ENCODE assay signal across 2 cellular contexts in the genomic region with DNA sequence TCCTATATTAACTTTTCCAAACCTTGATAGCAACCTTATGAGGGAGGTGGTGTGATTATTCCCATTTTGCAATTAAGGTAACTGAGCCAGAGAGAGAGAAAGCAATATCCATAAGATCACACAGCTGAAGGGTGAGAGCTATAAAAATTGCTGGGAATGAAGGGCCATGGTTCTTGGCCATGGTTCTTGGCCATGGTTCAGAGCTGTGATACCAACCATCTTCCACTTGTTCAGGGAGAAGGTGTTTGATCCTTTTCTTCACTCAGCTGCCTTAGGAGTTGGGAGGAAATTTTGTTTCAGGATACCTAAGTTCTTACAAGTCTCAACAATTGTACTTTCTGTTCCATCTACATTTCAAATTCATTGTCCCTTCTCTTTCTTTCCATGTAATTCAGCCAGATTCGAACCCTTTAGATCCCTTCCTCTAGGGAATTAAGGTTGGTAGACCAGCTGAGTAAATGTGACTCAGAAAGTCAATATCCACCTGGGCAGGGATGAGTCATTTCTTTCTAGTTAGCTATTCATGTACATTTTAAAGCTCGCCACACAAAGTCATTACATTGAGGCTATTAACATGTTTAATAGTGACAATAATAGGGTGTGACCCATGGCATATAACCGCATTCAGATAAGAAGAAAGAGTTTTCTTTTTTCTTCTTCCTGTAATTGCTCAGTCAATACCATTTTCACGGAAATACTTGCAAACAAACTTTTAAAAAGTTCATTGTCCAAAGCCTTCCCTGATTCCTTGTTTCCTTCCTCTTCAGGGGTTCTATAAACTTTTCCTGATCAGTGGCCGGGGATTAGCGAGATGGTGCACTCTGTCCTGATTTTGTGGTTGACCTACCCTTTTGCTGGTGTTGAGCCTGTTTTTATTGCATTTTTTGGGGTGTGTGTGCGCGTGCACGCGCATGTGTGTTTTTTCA.
TF ChIP-seq lines count a peak whose summit lies in the region.

No MANE protein-coding gene starts in this region.

TF ChIP-seq in HEK293, 187 proteins besides CTCF, POLR2A, EP300 and RAD21 (continued from another document and continues in another):
- TF ChIP-seq, protein P1, sequence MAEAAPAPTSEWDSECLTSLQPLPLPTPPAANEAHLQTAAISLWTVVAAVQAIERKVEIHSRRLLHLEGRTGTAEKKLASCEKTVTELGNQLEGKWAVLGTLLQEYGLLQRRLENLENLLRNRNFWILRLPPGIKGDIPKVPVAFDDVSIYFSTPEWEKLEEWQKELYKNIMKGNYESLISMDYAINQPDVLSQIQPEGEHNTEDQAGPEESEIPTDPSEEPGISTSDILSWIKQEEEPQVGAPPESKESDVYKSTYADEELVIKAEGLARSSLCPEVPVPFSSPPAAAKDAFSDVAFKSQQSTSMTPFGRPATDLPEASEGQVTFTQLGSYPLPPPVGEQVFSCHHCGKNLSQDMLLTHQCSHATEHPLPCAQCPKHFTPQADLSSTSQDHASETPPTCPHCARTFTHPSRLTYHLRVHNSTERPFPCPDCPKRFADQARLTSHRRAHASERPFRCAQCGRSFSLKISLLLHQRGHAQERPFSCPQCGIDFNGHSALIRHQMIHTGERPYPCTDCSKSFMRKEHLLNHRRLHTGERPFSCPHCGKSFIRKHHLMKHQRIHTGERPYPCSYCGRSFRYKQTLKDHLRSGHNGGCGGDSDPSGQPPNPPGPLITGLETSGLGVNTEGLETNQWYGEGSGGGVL (tag by site-specific recombination; IDR thresholded peaks at IDR 0.05), result peak; percentile 22; the same call in 1 of the 2 replicates
- TF ChIP-seq, protein P2, sequence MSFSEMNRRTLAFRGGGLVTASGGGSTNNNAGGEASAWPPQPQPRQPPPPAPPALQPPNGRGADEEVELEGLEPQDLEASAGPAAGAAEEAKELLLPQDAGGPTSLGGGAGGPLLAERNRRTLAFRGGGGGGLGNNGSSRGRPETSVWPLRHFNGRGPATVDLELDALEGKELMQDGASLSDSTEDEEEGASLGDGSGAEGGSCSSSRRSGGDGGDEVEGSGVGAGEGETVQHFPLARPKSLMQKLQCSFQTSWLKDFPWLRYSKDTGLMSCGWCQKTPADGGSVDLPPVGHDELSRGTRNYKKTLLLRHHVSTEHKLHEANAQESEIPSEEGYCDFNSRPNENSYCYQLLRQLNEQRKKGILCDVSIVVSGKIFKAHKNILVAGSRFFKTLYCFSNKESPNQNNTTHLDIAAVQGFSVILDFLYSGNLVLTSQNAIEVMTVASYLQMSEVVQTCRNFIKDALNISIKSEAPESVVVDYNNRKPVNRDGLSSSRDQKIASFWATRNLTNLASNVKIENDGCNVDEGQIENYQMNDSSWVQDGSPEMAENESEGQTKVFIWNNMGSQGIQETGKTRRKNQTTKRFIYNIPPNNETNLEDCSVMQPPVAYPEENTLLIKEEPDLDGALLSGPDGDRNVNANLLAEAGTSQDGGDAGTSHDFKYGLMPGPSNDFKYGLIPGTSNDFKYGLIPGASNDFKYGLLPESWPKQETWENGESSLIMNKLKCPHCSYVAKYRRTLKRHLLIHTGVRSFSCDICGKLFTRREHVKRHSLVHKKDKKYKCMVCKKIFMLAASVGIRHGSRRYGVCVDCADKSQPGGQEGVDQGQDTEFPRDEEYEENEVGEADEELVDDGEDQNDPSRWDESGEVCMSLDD (tag by site-specific recombination; IDR thresholded peaks at IDR 0.05), result 0 out of 2 replicates have a peak, but pooled peaks have one; percentile 22
- TF ChIP-seq ZNF660 (tag by site-specific recombination; IDR thresholded peaks at IDR 0.05) (peak; percentile 65; the same call in 1 of the 2 replicates), TRIM28 (IDR thresholded peaks at IDR 0.05; ENCODE audit: borderline replicate concordance, low read length) (peak; percentile 65; the same call in 1 of the 2 replicates), TCF7L2 (IDR thresholded peaks at IDR 0.05; ENCODE audit: borderline replicate concordance, low read depth, low read length) (no peak), ZNF473 (tag by site-specific recombination; IDR thresholded peaks at IDR 0.05) (no peak), ZNF664 (tag by site-specific recombination; IDR thresholded peaks at IDR 0.05) (peak; percentile 66; the same call in 1 of the 2 replicates), GLIS1 (tag by site-specific recombination; IDR thresholded peaks at IDR 0.05) (peak; percentile 59), REPIN1 (tag by site-specific recombination; IDR thresholded peaks at IDR 0.05; ENCODE audit: low read depth) (no peak), ZNF366 (tag by site-specific recombination; conservative IDR thresholded peaks at IDR 0.05) (peak; percentile 93), ZNF184 (tag by site-specific recombination; IDR thresholded peaks at IDR 0.05) (peak; percentile 60; the same call in 1 of the 2 replicates)
- TF ChIP-seq, protein P3, sequence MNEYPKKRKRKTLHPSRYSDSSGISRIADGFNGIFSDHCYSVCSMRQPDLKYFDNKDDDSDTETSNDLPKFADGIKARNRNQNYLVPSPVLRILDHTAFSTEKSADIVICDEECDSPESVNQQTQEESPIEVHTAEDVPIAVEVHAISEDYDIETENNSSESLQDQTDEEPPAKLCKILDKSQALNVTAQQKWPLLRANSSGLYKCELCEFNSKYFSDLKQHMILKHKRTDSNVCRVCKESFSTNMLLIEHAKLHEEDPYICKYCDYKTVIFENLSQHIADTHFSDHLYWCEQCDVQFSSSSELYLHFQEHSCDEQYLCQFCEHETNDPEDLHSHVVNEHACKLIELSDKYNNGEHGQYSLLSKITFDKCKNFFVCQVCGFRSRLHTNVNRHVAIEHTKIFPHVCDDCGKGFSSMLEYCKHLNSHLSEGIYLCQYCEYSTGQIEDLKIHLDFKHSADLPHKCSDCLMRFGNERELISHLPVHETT (tag by site-specific recombination; IDR thresholded peaks at IDR 0.05), result peak; percentile 89
- TF ChIP-seq, protein P4, sequence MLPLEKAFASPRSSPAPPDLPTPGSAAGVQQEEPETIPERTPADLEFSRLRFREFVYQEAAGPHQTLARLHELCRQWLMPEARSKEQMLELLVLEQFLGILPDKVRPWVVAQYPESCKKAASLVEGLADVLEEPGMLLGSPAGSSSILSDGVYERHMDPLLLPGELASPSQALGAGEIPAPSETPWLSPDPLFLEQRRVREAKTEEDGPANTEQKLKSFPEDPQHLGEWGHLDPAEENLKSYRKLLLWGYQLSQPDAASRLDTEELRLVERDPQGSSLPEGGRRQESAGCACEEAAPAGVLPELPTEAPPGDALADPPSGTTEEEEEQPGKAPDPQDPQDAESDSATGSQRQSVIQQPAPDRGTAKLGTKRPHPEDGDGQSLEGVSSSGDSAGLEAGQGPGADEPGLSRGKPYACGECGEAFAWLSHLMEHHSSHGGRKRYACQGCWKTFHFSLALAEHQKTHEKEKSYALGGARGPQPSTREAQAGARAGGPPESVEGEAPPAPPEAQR (tag by site-specific recombination; IDR thresholded peaks at IDR 0.05), result 0 out of 2 replicates have a peak, but pooled peaks have one; percentile 14

TF ChIP-seq in HepG2, 621 proteins besides CTCF, POLR2A, EP300 and RAD21 (continued from another document and continues in another):
- TF ChIP-seq, protein P5, sequence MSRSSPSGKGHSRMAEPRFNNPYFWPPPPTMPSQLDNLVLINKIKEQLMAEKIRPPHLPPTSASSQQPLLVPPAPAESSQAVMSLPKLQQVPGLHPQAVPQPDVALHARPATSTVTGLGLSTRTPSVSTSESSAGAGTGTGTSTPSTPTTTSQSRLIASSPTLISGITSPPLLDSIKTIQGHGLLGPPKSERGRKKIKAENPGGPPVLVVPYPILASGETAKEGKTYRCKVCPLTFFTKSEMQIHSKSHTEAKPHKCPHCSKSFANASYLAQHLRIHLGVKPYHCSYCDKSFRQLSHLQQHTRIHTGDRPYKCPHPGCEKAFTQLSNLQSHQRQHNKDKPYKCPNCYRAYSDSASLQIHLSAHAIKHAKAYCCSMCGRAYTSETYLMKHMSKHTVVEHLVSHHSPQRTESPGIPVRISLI (CRISPR knock-in tag; IDR thresholded peaks at IDR 0.05; ENCODE audit: borderline replicate concordance), result peak; percentile 59; the same call in 1 of the 2 replicates
- TF ChIP-seq SMARCC2 (IDR thresholded peaks at IDR 0.05) (no peak; the same call in 1 of the 2 replicates), ZFYVE20 (CRISPR knock-in tag; IDR thresholded peaks at IDR 0.05; ENCODE audit: borderline replicate concordance, low read depth) (no peak), ZNF567 (CRISPR knock-in tag; IDR thresholded peaks at IDR 0.05; ENCODE audit: borderline replicate concordance) (no peak), JUNB (CRISPR knock-in tag; IDR thresholded peaks at IDR 0.05; ENCODE audit: borderline replicate concordance) (peak; percentile 98), ZFP36L1 (CRISPR knock-in tag; IDR thresholded peaks at IDR 0.05) (no peak), ZNF644 (CRISPR knock-in tag; IDR thresholded peaks at IDR 0.05; ENCODE audit: low read depth) (peak; percentile 26; the same call in 1 of the 2 replicates), FOXA1 (IDR thresholded peaks at IDR 0.05) (peak; percentile 94), FOXA1 (CRISPR knock-in tag; IDR thresholded peaks at IDR 0.05) (peak; percentile 96), ZBTB20 (CRISPR knock-in tag; IDR thresholded peaks at IDR 0.05; ENCODE audit: borderline replicate concordance, low read depth) (peak; percentile 64), PITX1 (CRISPR knock-in tag; IDR thresholded peaks at IDR 0.05) (peak; percentile 74), GABPA (IDR thresholded peaks at IDR 0.05; ENCODE audit: low read depth, low read length) (no peak), GABPA (CRISPR knock-in tag; IDR thresholded peaks at IDR 0.05; ENCODE audit: low read depth) (peak; percentile 34; the same call in 1 of the 2 replicates), FOSL1 (CRISPR knock-in tag; IDR thresholded peaks at IDR 0.05; ENCODE audit: borderline replicate concordance) (peak; percentile 98), TRIM24 (CRISPR knock-in tag; IDR thresholded peaks at IDR 0.05) (no peak), REXO4 (CRISPR knock-in tag; IDR thresholded peaks at IDR 0.05; ENCODE audit: borderline replicate concordance) (no peak), CBFB (CRISPR knock-in tag; IDR thresholded peaks at IDR 0.05) (peak; percentile 96), NR2F2 (IDR thresholded peaks at IDR 0.05; ENCODE audit: borderline replicate concordance, low read depth) (peak; percentile 71; the same call in 1 of the 2 replicates), RXRB (CRISPR knock-in tag; IDR thresholded peaks at IDR 0.05; ENCODE audit: borderline replicate concordance) (peak; percentile 70; the same call in 1 of the 2 replicates), ZNF780A (CRISPR knock-in tag; IDR thresholded peaks at IDR 0.05) (0 out of 2 replicates have a peak, but pooled peaks have one; percentile 20), SMARCE1 (IDR thresholded peaks at IDR 0.05; ENCODE audit: borderline replicate concordance) (peak; percentile 70), ZFP1 (CRISPR knock-in tag; IDR thresholded peaks at IDR 0.05) (0 out of 2 replicates have a peak, but pooled peaks have one; percentile 15), JUN (CRISPR knock-in tag; IDR thresholded peaks at IDR 0.05) (peak; percentile 96), NR2F1 (CRISPR knock-in tag; IDR thresholded peaks at IDR 0.05) (peak in 1 of 2 experiments; percentile 64; a peak in 1 of 4 replicates), FOSL2 (CRISPR knock-in tag; IDR thresholded peaks at IDR 0.05) (peak; percentile 99)
- TF ChIP-seq, protein P6, sequence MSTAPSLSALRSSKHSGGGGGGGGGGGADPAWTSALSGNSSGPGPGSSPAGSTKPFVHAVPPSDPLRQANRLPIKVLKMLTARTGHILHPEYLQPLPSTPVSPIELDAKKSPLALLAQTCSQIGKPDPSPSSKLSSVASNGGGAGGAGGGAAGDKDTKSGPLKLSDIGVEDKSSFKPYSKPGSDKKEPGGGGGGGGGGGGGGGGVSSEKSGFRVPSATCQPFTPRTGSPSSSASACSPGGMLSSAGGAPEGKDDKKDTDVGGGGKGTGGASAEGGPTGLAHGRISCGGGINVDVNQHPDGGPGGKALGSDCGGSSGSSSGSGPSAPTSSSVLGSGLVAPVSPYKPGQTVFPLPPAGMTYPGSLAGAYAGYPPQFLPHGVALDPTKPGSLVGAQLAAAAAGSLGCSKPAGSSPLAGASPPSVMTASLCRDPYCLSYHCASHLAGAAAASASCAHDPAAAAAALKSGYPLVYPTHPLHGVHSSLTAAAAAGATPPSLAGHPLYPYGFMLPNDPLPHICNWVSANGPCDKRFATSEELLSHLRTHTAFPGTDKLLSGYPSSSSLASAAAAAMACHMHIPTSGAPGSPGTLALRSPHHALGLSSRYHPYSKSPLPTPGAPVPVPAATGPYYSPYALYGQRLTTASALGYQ (CRISPR knock-in tag; IDR thresholded peaks at IDR 0.05), result peak; percentile 82; the same call in 1 of the 2 replicates
- TF ChIP-seq, protein P7, sequence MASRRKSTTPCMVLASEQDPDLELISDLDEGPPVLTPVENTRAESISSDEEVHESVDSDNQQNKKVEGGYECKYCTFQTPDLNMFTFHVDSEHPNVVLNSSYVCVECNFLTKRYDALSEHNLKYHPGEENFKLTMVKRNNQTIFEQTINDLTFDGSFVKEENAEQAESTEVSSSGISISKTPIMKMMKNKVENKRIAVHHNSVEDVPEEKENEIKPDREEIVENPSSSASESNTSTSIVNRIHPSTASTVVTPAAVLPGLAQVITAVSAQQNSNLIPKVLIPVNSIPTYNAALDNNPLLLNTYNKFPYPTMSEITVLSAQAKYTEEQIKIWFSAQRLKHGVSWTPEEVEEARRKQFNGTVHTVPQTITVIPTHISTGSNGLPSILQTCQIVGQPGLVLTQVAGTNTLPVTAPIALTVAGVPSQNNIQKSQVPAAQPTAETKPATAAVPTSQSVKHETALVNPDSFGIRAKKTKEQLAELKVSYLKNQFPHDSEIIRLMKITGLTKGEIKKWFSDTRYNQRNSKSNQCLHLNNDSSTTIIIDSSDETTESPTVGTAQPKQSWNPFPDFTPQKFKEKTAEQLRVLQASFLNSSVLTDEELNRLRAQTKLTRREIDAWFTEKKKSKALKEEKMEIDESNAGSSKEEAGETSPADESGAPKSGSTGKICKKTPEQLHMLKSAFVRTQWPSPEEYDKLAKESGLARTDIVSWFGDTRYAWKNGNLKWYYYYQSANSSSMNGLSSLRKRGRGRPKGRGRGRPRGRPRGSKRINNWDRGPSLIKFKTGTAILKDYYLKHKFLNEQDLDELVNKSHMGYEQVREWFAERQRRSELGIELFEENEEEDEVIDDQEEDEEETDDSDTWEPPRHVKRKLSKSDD (CRISPR knock-in tag; IDR thresholded peaks at IDR 0.05; ENCODE audit: low read depth), result no peak
- TF ChIP-seq, protein P8, sequence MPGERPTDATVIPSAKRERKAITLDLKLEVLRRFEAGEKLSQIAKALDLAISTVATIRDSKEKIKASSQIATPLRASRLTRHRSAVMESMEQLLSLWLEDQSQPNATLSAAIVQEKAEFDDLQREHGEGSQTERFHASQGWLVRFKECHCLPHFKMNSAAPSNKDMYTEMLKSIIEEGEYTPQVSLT (CRISPR knock-in tag; IDR thresholded peaks at IDR 0.05; ENCODE audit: borderline replicate concordance, low read depth), result no peak
- TF ChIP-seq, protein P9, sequence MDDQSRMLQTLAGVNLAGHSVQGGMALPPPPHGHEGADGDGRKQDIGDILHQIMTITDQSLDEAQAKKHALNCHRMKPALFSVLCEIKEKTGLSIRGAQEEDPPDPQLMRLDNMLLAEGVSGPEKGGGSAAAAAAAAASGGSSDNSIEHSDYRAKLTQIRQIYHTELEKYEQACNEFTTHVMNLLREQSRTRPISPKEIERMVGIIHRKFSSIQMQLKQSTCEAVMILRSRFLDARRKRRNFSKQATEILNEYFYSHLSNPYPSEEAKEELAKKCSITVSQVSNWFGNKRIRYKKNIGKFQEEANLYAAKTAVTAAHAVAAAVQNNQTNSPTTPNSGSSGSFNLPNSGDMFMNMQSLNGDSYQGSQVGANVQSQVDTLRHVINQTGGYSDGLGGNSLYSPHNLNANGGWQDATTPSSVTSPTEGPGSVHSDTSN (CRISPR knock-in tag; IDR thresholded peaks at IDR 0.05; ENCODE audit: borderline replicate concordance), result no peak
